19 cellular contexts compared by ENCODE assay signal in the genomic region with DNA sequence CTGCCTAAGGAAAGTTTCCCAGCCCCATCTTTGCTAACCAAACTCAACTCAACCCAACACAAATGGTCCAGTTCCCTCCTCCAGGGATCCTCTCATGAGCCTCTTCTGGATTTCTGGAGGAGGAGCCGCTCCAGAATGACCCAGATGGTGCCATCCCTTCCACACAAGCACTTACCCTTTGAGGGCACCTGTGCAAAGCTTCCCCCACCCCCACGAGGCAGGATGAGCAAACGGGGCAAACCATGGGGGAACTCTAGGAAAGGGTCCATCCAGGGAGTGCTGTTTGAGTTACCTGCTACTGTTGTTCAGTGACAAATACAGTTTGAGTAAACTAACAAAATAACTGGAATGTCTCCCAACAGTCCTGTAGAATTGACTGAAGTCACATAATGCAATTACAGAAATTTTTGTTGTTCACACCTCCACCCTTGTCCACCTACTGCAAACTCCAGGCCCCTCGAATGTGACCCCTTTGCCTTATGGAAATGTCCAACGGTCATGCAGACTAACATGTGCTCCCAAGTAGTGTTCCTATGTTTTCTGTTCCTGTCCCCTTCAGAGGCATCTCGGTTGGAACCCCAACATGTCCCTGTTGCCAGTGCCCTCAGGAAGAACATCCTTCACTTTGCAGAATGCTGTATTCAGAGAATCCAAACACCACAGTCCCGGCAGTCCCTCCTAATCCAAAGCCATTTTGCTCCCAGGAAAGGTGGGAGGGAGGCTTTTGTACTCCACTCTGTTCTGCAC.
DNase-seq lines count a peak whose midpoint lies in the region; ATAC-seq and TF ChIP-seq lines count a peak whose summit lies in the region.
"Had no signal": no experiment of that assay in that cellular context is flagged by ENCODE, and none has a peak within 500 bp of the region (broad histone marks: within the 10 kb centered on the region; RNA-seq: fewer than 3 reads in every experiment).

No MANE protein-coding gene starts in this region.

- H3K18ac ChIP-seq in trophoblast cell (ENCODE audit: low read length) = no peak overlapping the region

- intact Hi-C loops in activated CD8-positive, alpha-beta T cell treated with anti-CD3 and anti-CD28 coated beads for 36 hours (cut with micrococcal nuclease) = no loop called here

- no peak overlapping the region for H4K12ac ChIP-seq in trophoblast cell (ENCODE audit: low read depth, low read length)

- no peaks in the 10 kb centered on the region for H4K20me1 ChIP-seq in neural progenitor cell (ENCODE audit: low read depth)
- H4K20me1 ChIP-seq: BLaER1 treated with 17β-estradiol and CSF1 and Interleukin-3, amounts not matched to agents 10 nM and 100 nM had no signal

- H3K4me3 Mint-ChIP-seq in endodermal cell (no peak overlapping the region), neural progenitor cell (no peak overlapping the region), glutamatergic neuron (ENCODE audit: unreplicated experiment) (no peak overlapping the region)
- H3K4me3 Mint-ChIP-seq in activated CD8-positive, alpha-beta T cell treated with anti-CD3 and anti-CD28 coated beads for 36 hours = no peak overlapping the region
- H3K4me3 Mint-ChIP-seq: B cell; CD4-positive, alpha-beta T cell; CD8-positive, alpha-beta T cell had no signal

- H3K36me3 ChIP-seq in endodermal cell (ENCODE audit: control insufficient read depth, insufficient read depth, low read length) = no peaks in the 10 kb centered on the region
- H3K36me3 ChIP-seq in neural progenitor cell = no peaks in the 10 kb centered on the region
- H3K36me3 ChIP-seq in trophoblast cell (ENCODE audit: control insufficient read depth in 1 of 2, insufficient read depth in 2 of 2, low read length in 2 of 2) = no peaks in the 10 kb centered on the region
- H3K36me3 ChIP-seq: BLaER1 treated with 17β-estradiol and CSF1 and Interleukin-3, amounts not matched to agents 10 nM and 100 nM had no signal

- H3K9ac ChIP-seq in endodermal cell (ENCODE audit: extremely low read depth, low read length, poor library complexity, severe bottlenecking) (no peak overlapping the region), neural progenitor cell (no peak overlapping the region), trophoblast cell (ENCODE audit: low read length) (peak overlapping the region; percentile 25)
- H3K9ac ChIP-seq: BLaER1 treated with 17β-estradiol and CSF1 and Interleukin-3, amounts not matched to agents 10 nM and 100 nM had no signal

- H2BK120ac ChIP-seq in trophoblast cell (ENCODE audit: insufficient read depth, low read length, poor library complexity) = no peak overlapping the region

- H2AFZ ChIP-seq in neural progenitor cell (replicated peaks) (no peak overlapping the region), trophoblast cell (ENCODE audit: insufficient read depth, low read length, poor library complexity) (no peak overlapping the region)

- no peak overlapping the region for H3K4ac ChIP-seq in trophoblast cell (ENCODE audit: low read depth, low read length)

- 84 to 89% methylated on average over 4 to 7 of the region's 7 CpGs for WGBS in endodermal cell (ENCODE audit: insufficient coverage in 1 of 2, insufficient read length in 1 of 2), 2 experiments
- no CpG with 5 or more reads among the region's 7 CpGs for WGBS in trophoblast cell (ENCODE audit: extremely low coverage, insufficient coverage, insufficient read length)

- CTCF ChIA-PET in activated CD8-positive, alpha-beta T cell treated with anti-CD3 and anti-CD28 coated beads for 36 hours (lab: Charles Lee) = no interaction called here

- H3K27me3 ChIP-seq in endodermal cell (ENCODE audit: control insufficient read depth, insufficient read depth, low read length, poor library complexity, severe bottlenecking) (peaks cover 4% of the 10 kb centered on the region), neural progenitor cell (no peaks in the 10 kb centered on the region), trophoblast cell (ENCODE audit: insufficient read depth, low read length) (peaks cover 2% of the 10 kb centered on the region)
- H3K27me3 ChIP-seq: BLaER1 treated with 17β-estradiol and CSF1 and Interleukin-3, amounts not matched to agents 10 nM and 100 nM had no signal

- H3K4me1 Mint-ChIP-seq in endodermal cell (no peaks in the 10 kb centered on the region), neural progenitor cell (no peaks in the 10 kb centered on the region), glutamatergic neuron (ENCODE audit: low read depth, unreplicated experiment) (no peaks in the 10 kb centered on the region)
- H3K4me1 Mint-ChIP-seq in activated CD8-positive, alpha-beta T cell treated with anti-CD3 and anti-CD28 coated beads for 36 hours (ENCODE audit: low read depth) = no peaks in the 10 kb centered on the region
- H3K4me1 Mint-ChIP-seq: B cell had no signal

- H3K14ac ChIP-seq in trophoblast cell (ENCODE audit: low read length) = no peak overlapping the region

- H3K27ac ChIP-seq in endodermal cell (ENCODE audit: low read depth, low read length) (no peak overlapping the region), neural progenitor cell (no peak overlapping the region), trophoblast cell (ENCODE audit: low read depth, low read length) (no peak overlapping the region)
- H3K27ac ChIP-seq: 22Rv1; A549; BLaER1 treated with 17β-estradiol and CSF1 and Interleukin-3, amounts not matched to agents 10 nM and 100 nM; C4-2B had no signal

- H3K36me3 Mint-ChIP-seq in endodermal cell (ENCODE audit: low read depth) (no peaks in the 10 kb centered on the region), neural progenitor cell (no peaks in the 10 kb centered on the region), glutamatergic neuron (ENCODE audit: unreplicated experiment) (peaks cover 18% of the 10 kb centered on the region)
- H3K36me3 Mint-ChIP-seq in activated CD8-positive, alpha-beta T cell treated with anti-CD3 and anti-CD28 coated beads for 36 hours (ENCODE audit: low read depth) = no peaks in the 10 kb centered on the region
- H3K36me3 Mint-ChIP-seq: CD8-positive, alpha-beta T cell had no signal

- no peak overlapping the region for H4K91ac ChIP-seq in trophoblast cell (ENCODE audit: low read depth, low read length)

- DNase-seq in endodermal cell = peak; percentile 24
- peak; percentile 4 for DNase-seq in neural progenitor cell (ENCODE audit: low spot score)
- DNase-seq in trophoblast cell = no peak
- DNase-seq in activated CD8-positive, alpha-beta T cell treated with anti-CD3 and anti-CD28 coated beads for 36 hours = no peak
- DNase-seq in glutamatergic neuron = no peak
- DNase-seq: AML-193; Caco-2; Calu3; CD4-positive, alpha-beta T cell; CD8-positive, alpha-beta T cell; DND-41; EL; GDM1 had no signal

- H3K9me3 Mint-ChIP-seq in endodermal cell = peaks cover 5% of the 10 kb centered on the region
- no peaks in the 10 kb centered on the region for H3K9me3 Mint-ChIP-seq in neural progenitor cell
- H3K9me3 Mint-ChIP-seq in activated CD8-positive, alpha-beta T cell treated with anti-CD3 and anti-CD28 coated beads for 36 hours = peaks cover 3% of the 10 kb centered on the region
- H3K9me3 Mint-ChIP-seq in glutamatergic neuron (ENCODE audit: unreplicated experiment) = peaks cover 2% of the 10 kb centered on the region

- H2BK5ac ChIP-seq in trophoblast cell (ENCODE audit: low read depth, low read length, poor library complexity) = no peak overlapping the region

- H3K27me3 Mint-ChIP-seq in endodermal cell (ENCODE audit: insufficient read depth) (peaks cover 52% of the 10 kb centered on the region), neural progenitor cell (ENCODE audit: insufficient read depth, low read depth) (no peaks in the 10 kb centered on the region), glutamatergic neuron (ENCODE audit: unreplicated experiment) (peaks cover 8% of the 10 kb centered on the region)
- H3K27me3 Mint-ChIP-seq in activated CD8-positive, alpha-beta T cell treated with anti-CD3 and anti-CD28 coated beads for 36 hours = peaks cover 26% of the 10 kb centered on the region

- TF ChIP-seq CTCF in endodermal cell (conservative IDR thresholded peaks at IDR 0.05) (no peak), neural progenitor cell (IDR thresholded peaks at IDR 0.05) (no peak), glutamatergic neuron (IDR thresholded peaks at IDR 0.05; ENCODE audit: partially characterized antibody, unreplicated experiment) (no peak)
- no peak for TF ChIP-seq CTCF in activated CD8-positive, alpha-beta T cell treated with anti-CD3 and anti-CD28 coated beads for 36 hours (IDR thresholded peaks at IDR 0.05)

- ATAC-seq in activated CD8-positive, alpha-beta T cell treated with anti-CD3 and anti-CD28 coated beads for 36 hours = no peak
- ATAC-seq: A549; CD8-positive, alpha-beta T cell; GM12878 had no signal

- no peak overlapping the region for H4K8ac ChIP-seq in trophoblast cell (ENCODE audit: low read depth, low read length)

- H3K4me3 ChIP-seq in endodermal cell (ENCODE audit: low read length) = no peak overlapping the region
- no peak overlapping the region for H3K4me3 ChIP-seq in neural progenitor cell
- H3K4me3 ChIP-seq in trophoblast cell (ENCODE audit: low read depth, low read length) = no peak overlapping the region
- H3K4me3 ChIP-seq: A549; BLaER1 treated with 17β-estradiol and CSF1 and Interleukin-3, amounts not matched to agents 10 nM and 100 nM; GM12878 had no signal

- no peaks in the 10 kb centered on the region for H3F3A ChIP-seq in neural progenitor cell (ENCODE audit: low read depth)

- no peak overlapping the region for H3K27ac Mint-ChIP-seq in endodermal cell
- no peak overlapping the region for H3K27ac Mint-ChIP-seq in neural progenitor cell
- H3K27ac Mint-ChIP-seq in activated CD8-positive, alpha-beta T cell treated with anti-CD3 and anti-CD28 coated beads for 36 hours = no peak overlapping the region
- H3K27ac Mint-ChIP-seq in glutamatergic neuron (ENCODE audit: unreplicated experiment) = no peak overlapping the region
- H3K27ac Mint-ChIP-seq: B cell; CD4-positive, alpha-beta T cell; CD8-positive, alpha-beta T cell had no signal

- POLR2A ChIA-PET in activated CD8-positive, alpha-beta T cell treated with anti-CD3 and anti-CD28 coated beads for 36 hours (lab: Charles Lee) = no interaction called here

- no peak overlapping the region for H2AK5ac ChIP-seq in trophoblast cell (ENCODE audit: low read length)

- H3K4me2 ChIP-seq in neural progenitor cell (no peak overlapping the region), trophoblast cell (ENCODE audit: low read length) (no peak overlapping the region)
- H3K4me2 ChIP-seq: A549; BLaER1 treated with 17β-estradiol and CSF1 and Interleukin-3, amounts not matched to agents 10 nM and 100 nM had no signal

- H3K79me1 ChIP-seq in trophoblast cell (ENCODE audit: low read length) = no peaks in the 10 kb centered on the region

- H3K79me2 ChIP-seq in neural progenitor cell (ENCODE audit: low read depth) (no peaks in the 10 kb centered on the region), trophoblast cell (ENCODE audit: control insufficient read depth, insufficient read depth, low read length, poor library complexity) (no peaks in the 10 kb centered on the region)

- no peak overlapping the region for H2BK12ac ChIP-seq in trophoblast cell (ENCODE audit: low read length)

- no peak overlapping the region for H3K23ac ChIP-seq in trophoblast cell (ENCODE audit: low read length)

- H3K9me3 ChIP-seq in endodermal cell (ENCODE audit: control insufficient read depth, low read length) (peaks cover 2% of the 10 kb centered on the region), neural progenitor cell (ENCODE audit: low read depth) (no peaks in the 10 kb centered on the region), trophoblast cell (ENCODE audit: insufficient read depth, low read depth, low read length) (peaks cover 5% of the 10 kb centered on the region)
- H3K9me3 ChIP-seq: A549, Caco-2 had no signal

- H3K4me1 ChIP-seq in endodermal cell (ENCODE audit: control insufficient read depth, insufficient read depth, low read length) = no peaks in the 10 kb centered on the region
- no peaks in the 10 kb centered on the region for H3K4me1 ChIP-seq in neural progenitor cell
- no peaks in the 10 kb centered on the region for H3K4me1 ChIP-seq in trophoblast cell (ENCODE audit: control insufficient read depth in 1 of 2, insufficient read depth in 2 of 2, low read length in 2 of 2)
- H3K4me1 ChIP-seq: A549, Caco-2 had no signal

Comparison
In these comparisons a context has a peak if more than half of its experiments do, and no peak if none do; other contexts are left out.
1. DNase-seq: peak in endodermal cell (single experiment) and neural progenitor cell (single experiment); none in trophoblast cell (0 of 2), activated CD8-positive, alpha-beta T cell treated with anti-CD3 and anti-CD28 coated beads for 36 hours (single experiment) and glutamatergic neuron (single experiment).